22 cellular contexts compared by ENCODE assay signal in genomic region chr9:36892279-36892678, GRCh38.
DNase-seq lines count a peak whose midpoint lies in the region; ATAC-seq and TF ChIP-seq lines count a peak whose summit lies in the region.
"Had no signal": no experiment of that assay in that cellular context is flagged by ENCODE, and none has a peak within 500 bp of the region (broad histone marks: within the 10 kb centered on the region; RNA-seq: fewer than 3 reads in every experiment).

No MANE protein-coding gene starts in this region.

- H3K4me1 Mint-ChIP-seq in stimulated activated memory B cell treated with anti-CD40 and anti-IgM and Interleukin-4, amounts not matched to agents 10 μg/mL and 1 μg/mL and 100 μg/mL, for 72 hours = peaks cover 54% of the 10 kb centered on the region

- H3K27me3 ChIP-seq in mammary epithelial cell (ENCODE audit: insufficient read depth, low read length) (peaks cover 10% of the 10 kb centered on the region), breast epithelium (no peaks in the 10 kb centered on the region), RWPE2 (ENCODE audit: insufficient read depth, poor library complexity, severe bottlenecking) (peaks cover 8% of the 10 kb centered on the region), foreskin keratinocyte (peaks cover 61% of the 10 kb centered on the region), transverse colon (peaks cover 15% of the 10 kb centered on the region)
- H3K27me3 ChIP-seq: BLaER1 treated with 17β-estradiol and CSF1 and Interleukin-3, amounts not matched to agents 10 nM and 100 nM had no signal

- intact Hi-C loops in mammary epithelial cell (cut with micrococcal nuclease) = no loop called here
- intact Hi-C loops in breast epithelium (cut with DNase I; ENCODE audit: low total_unique reads) = no loop called here
- intact Hi-C loops in transverse colon (cut with DNase I; ENCODE audit: low total_unique reads) = no loop called here
- intact Hi-C loops in left cardiac atrium (cut with DNase I) = no loop called here

- peak overlapping the region; percentile 40 for H3K27ac Mint-ChIP-seq in stimulated activated memory B cell treated with anti-CD40 and anti-IgM and Interleukin-4, amounts not matched to agents 10 μg/mL and 1 μg/mL and 100 μg/mL, for 72 hours
- H3K27ac Mint-ChIP-seq: CD8-positive, alpha-beta T cell had no signal

- dilution Hi-C loops in mammary epithelial cell (cut with HindIII; ENCODE audit: low sequenced_read_pairs) = no loop called here

- H3K9ac ChIP-seq in mammary epithelial cell (ENCODE audit: insufficient read depth, low read length) = no peak overlapping the region
- H3K9ac ChIP-seq: BLaER1 treated with 17β-estradiol and CSF1 and Interleukin-3, amounts not matched to agents 10 nM and 100 nM had no signal

- ATAC-seq in RWPE2 (ENCODE audit: low read depth) (peak; percentile 40; the same call in 1 of the 3 replicates), foreskin keratinocyte (peak; percentile 60), left cardiac atrium (no peak)
- no peak for ATAC-seq in stimulated activated memory B cell treated with anti-CD40 and anti-IgM and Interleukin-4, amounts not matched to agents 10 μg/mL and 1 μg/mL and 100 μg/mL, for 72 hours
- ATAC-seq: A549; CD8-positive, alpha-beta T cell had no signal

- peaks cover 55% of the 10 kb centered on the region for H3K36me3 Mint-ChIP-seq in stimulated activated memory B cell treated with anti-CD40 and anti-IgM and Interleukin-4, amounts not matched to agents 10 μg/mL and 1 μg/mL and 100 μg/mL, for 72 hours
- H3K36me3 Mint-ChIP-seq: CD8-positive, alpha-beta T cell had no signal

- H3K4me1 ChIP-seq in mammary epithelial cell (ENCODE audit: insufficient read depth, low read length) (no peaks in the 10 kb centered on the region), breast epithelium (no peaks in the 10 kb centered on the region), RWPE2 (ENCODE audit: insufficient read depth, poor library complexity, severe bottlenecking) (no peaks in the 10 kb centered on the region), foreskin keratinocyte (peaks cover 3% of the 10 kb centered on the region), transverse colon (no peaks in the 10 kb centered on the region)
- H3K4me1 ChIP-seq: BLaER1 treated with 17β-estradiol and CSF1 and Interleukin-3, amounts not matched to agents 10 nM and 100 nM had no signal

- no peaks in the 10 kb centered on the region for H3K9me3 Mint-ChIP-seq in stimulated activated memory B cell treated with anti-CD40 and anti-IgM and Interleukin-4, amounts not matched to agents 10 μg/mL and 1 μg/mL and 100 μg/mL, for 72 hours
- H3K9me3 Mint-ChIP-seq: CD8-positive, alpha-beta T cell; H9; IgD-negative memory B cell had no signal

- BruUV-seq in mammary epithelial cell (replicated peaks; lab: Mats Ljungman, UMichigan) = no TSS peak

- TF ChIP-seq POLR2A in breast epithelium (IDR thresholded peaks at IDR 0.05) (no peak), transverse colon (IDR thresholded peaks at IDR 0.05) (no peak)

- H2AFZ ChIP-seq in mammary epithelial cell (ENCODE audit: low read depth, low read length) = no peak overlapping the region
- H2AFZ ChIP-seq: PC-9 had no signal

- H3K27ac ChIP-seq in mammary epithelial cell (ENCODE audit: insufficient read depth, low read depth, low read length) (no peak overlapping the region), breast epithelium (no peak overlapping the region), RWPE2 (ENCODE audit: poor library complexity, severe bottlenecking) (no peak overlapping the region), foreskin keratinocyte (no peak overlapping the region), transverse colon (no peak overlapping the region)
- H3K27ac ChIP-seq: A549; BLaER1 treated with 17β-estradiol and CSF1 and Interleukin-3, amounts not matched to agents 10 nM and 100 nM; PC-9; RWPE1 had no signal

- no peak overlapping the region for H3K4me3 ChIP-seq in mammary epithelial cell (replicated peaks in 1 of 3; ENCODE audit: insufficient read depth in 1 of 3, low read depth in 2 of 3, low read length in 3 of 3)
- H3K4me3 ChIP-seq in breast epithelium = no peak overlapping the region
- no peak overlapping the region for H3K4me3 ChIP-seq in RWPE2 (ENCODE audit: severe bottlenecking)
- H3K4me3 ChIP-seq in transverse colon = no peak overlapping the region
- H3K4me3 ChIP-seq: A549; BLaER1 treated with 17β-estradiol and CSF1 and Interleukin-3, amounts not matched to agents 10 nM and 100 nM; PC-9 had no signal

- DNase-seq in mammary epithelial cell (peak; percentile 14), breast epithelium (ENCODE audit: low spot score in 2 of 2) (no peak), RWPE2 (ENCODE audit: low spot score) (no peak), foreskin keratinocyte (peak in 1 of 2 donors; percentile 44), NCI-H187 treated with DMSO at 0.1 percent for 48 hours (lab: John Stamatoyannopoulos, UW) (no peak), transverse colon (no peak), left cardiac atrium (no peak)
- DNase-seq: CD8-positive, alpha-beta T cell; H9; Karpas-422; MM.1S; NCI-H1092; NCI-H1436 treated with DMSO at 0.1 percent for 48 hours; NCI-H2029 treated with DMSO at 0.1 percent for 48 hours; NCI-H510A; NCI-H774; PC-9 had no signal

- H3K4me2 ChIP-seq in mammary epithelial cell (ENCODE audit: insufficient read depth, low read depth, low read length) = no peak overlapping the region
- H3K4me2 ChIP-seq: A549; BLaER1 treated with 17β-estradiol and CSF1 and Interleukin-3, amounts not matched to agents 10 nM and 100 nM; PC-9 had no signal

- H3K36me3 ChIP-seq in mammary epithelial cell (ENCODE audit: insufficient read depth, low read length) = no peaks in the 10 kb centered on the region
- no peaks in the 10 kb centered on the region for H3K36me3 ChIP-seq in breast epithelium
- H3K36me3 ChIP-seq in RWPE2 (ENCODE audit: low read depth) = no peaks in the 10 kb centered on the region
- no peaks in the 10 kb centered on the region for H3K36me3 ChIP-seq in transverse colon

- H3K27me3 Mint-ChIP-seq in stimulated activated memory B cell treated with anti-CD40 and anti-IgM and Interleukin-4, amounts not matched to agents 10 μg/mL and 1 μg/mL and 100 μg/mL, for 72 hours = no peaks in the 10 kb centered on the region
- H3K27me3 Mint-ChIP-seq: IgD-negative memory B cell had no signal

- WGBS in mammary epithelial cell (ENCODE audit: low coverage, missing lambda C conversion rate) = 88% methylated on average over 4 of the region's 4 CpGs
- WGBS in transverse colon (ENCODE audit: low coverage in 1 of 2), 2 donors = 63 to 84% methylated on average over 3 to 4 of the region's 4 CpGs

- H3K9me3 ChIP-seq in mammary epithelial cell (replicated peaks; ENCODE audit: insufficient read depth, low read length) (no peaks in the 10 kb centered on the region), breast epithelium (no peaks in the 10 kb centered on the region), RWPE2 (ENCODE audit: severe bottlenecking) (no peaks in the 10 kb centered on the region), transverse colon (no peaks in the 10 kb centered on the region)
- H3K9me3 ChIP-seq: A549; BLaER1 treated with 17β-estradiol and CSF1 and Interleukin-3, amounts not matched to agents 10 nM and 100 nM had no signal

- no peaks in the 10 kb centered on the region for H3K79me2 ChIP-seq in mammary epithelial cell (ENCODE audit: insufficient read depth, low read length)

- no peak for TF ChIP-seq CTCF in mammary epithelial cell (conservative IDR thresholded peaks at IDR 0.05 in 1 of 2, IDR thresholded peaks at IDR 0.05 in 1 of 2; ENCODE audit: extremely low read depth in 1 of 2, insufficient read depth in 1 of 2, low read depth in 1 of 2, low read length in 2 of 2)
- TF ChIP-seq CTCF in breast epithelium (IDR thresholded peaks at IDR 0.05) = no peak
- no peak for TF ChIP-seq CTCF in RWPE2 (IDR thresholded peaks at IDR 0.05; ENCODE audit: poor library complexity, severe bottlenecking)
- TF ChIP-seq CTCF in foreskin keratinocyte (conservative IDR thresholded peaks at IDR 0.05) = no peak
- TF ChIP-seq CTCF in transverse colon (IDR thresholded peaks at IDR 0.05) = no peak

- in situ Hi-C loops in mammary epithelial cell (cut with MboI; ENCODE audit: low sequenced_read_pairs in 2 of 2) = loop anchor here in 1 of 2 donors (25.0 kb wide), 2 partner anchors 370 to 470 kb away; no protein-coding TSS in a partner anchor
- in situ Hi-C loops in transverse colon (cut with MboI; ENCODE audit: low pct_ligation_motif_present in 1 of 4, low pct_unique_long_range_greater_than_20kb in 1 of 4, low sequenced_read_pairs in 3 of 4) = no loop called here

- no peaks in the 10 kb centered on the region for H4K20me1 ChIP-seq in mammary epithelial cell (ENCODE audit: insufficient read depth, low read length)

- CTCF ChIA-PET in mammary epithelial cell (lab: Charles Lee; ENCODE audit: low non-redundant PET) = no interaction called here

- H3K4me3 Mint-ChIP-seq in stimulated activated memory B cell treated with anti-CD40 and anti-IgM and Interleukin-4, amounts not matched to agents 10 μg/mL and 1 μg/mL and 100 μg/mL, for 72 hours = no peak overlapping the region
- H3K4me3 Mint-ChIP-seq: CD8-positive, alpha-beta T cell; H9; IgD-negative memory B cell had no signal

- no peak for TF ChIP-seq EP300 in transverse colon (IDR thresholded peaks at IDR 0.05; ENCODE audit: low read depth)

Comparison
In these comparisons a context has a peak if more than half of its experiments do, and no peak if none do; other contexts are left out.
1. ATAC-seq: peak in RWPE2 (single experiment) and foreskin keratinocyte (single experiment); none in stimulated activated memory B cell treated with anti-CD40 and anti-IgM and Interleukin-4, amounts not matched to agents 10 μg/mL and 1 μg/mL and 100 μg/mL, for 72 hours (single experiment) and left cardiac atrium (0 of 2).